Comparison of ENCODE assay signal across 8 cellular contexts in genomic region chr12:14884458-14884878, GRCh38. TPM values are rescaled to one million over a fixed set of nuclear protein-coding genes. Genes with fewer than 3 reads are reported as not detected.
DNase-seq lines count a peak whose midpoint lies in the region; ATAC-seq, FAIRE-seq and TF ChIP-seq lines count a peak whose summit lies in the region.

No MANE protein-coding gene starts in this region.

- H3K9me3 Mint-ChIP-seq in glutamatergic neuron (ENCODE audit: unreplicated experiment), result peaks cover 2% of the 10 kb centered on the region

- no peak for TF ChIP-seq CTCF in glutamatergic neuron (IDR thresholded peaks at IDR 0.05; ENCODE audit: partially characterized antibody, unreplicated experiment)
- TF ChIP-seq CTCF in sigmoid colon (IDR thresholded peaks at IDR 0.05), result no peak

- DNase-seq in CD1c-positive myeloid dendritic cell (ENCODE audit: extremely low spot score), result peak; percentile 88
- peak; percentile 51 for DNase-seq in RCC 7860 (ENCODE audit: low spot score)
- DNase-seq in activated effector memory CD4-positive, alpha-beta T cell treated with anti-CD3 and anti-CD28 coated beads, Interleukin-2, amount 50 U/mL, for 16 hours, result peak; percentile 88
- no peak for DNase-seq in glutamatergic neuron
- DNase-seq in sigmoid colon, result peak; percentile 95
- DNase-seq in mesenteric fat pad (ENCODE audit: low spot score), result no peak

- TF ChIP-seq POLR2A in sigmoid colon (IDR thresholded peaks at IDR 0.05), result peak; percentile 12 to 20

- H3K27me3 Mint-ChIP-seq in glutamatergic neuron (ENCODE audit: unreplicated experiment), result no peaks in the 10 kb centered on the region

- intact Hi-C loops in sigmoid colon (cut with DNase I), result loop anchor here (5.0 to 10.0 kb wide), 2 partner anchors 113 to 260 kb away; no protein-coding TSS in a partner anchor

- peak in 1 of 4 donors; percentile 18 for TF ChIP-seq EP300 in sigmoid colon (IDR thresholded peaks at IDR 0.05)

- peaks cover 0 to 16% (median 13%) of the 10 kb centered on the region in 4 donors for H3K4me1 ChIP-seq in sigmoid colon

- no peaks in the 10 kb centered on the region for H3K9me3 ChIP-seq in sigmoid colon

- no peaks in the 10 kb centered on the region for H3K36me3 Mint-ChIP-seq in glutamatergic neuron (ENCODE audit: unreplicated experiment)

- FAIRE-seq in RCC 7860 (lab: Jason Lieb, UNC), result peak; percentile 42

- H3K4me1 Mint-ChIP-seq in glutamatergic neuron (ENCODE audit: low read depth, unreplicated experiment), result peaks cover 12% of the 10 kb centered on the region

- WGBS in sigmoid colon, 2 donors, result 9 to 13% methylated on average over 5 of the region's 5 CpGs

- no peaks in the 10 kb centered on the region for H3K27me3 ChIP-seq in sigmoid colon

- H3K4me3 ChIP-seq in sigmoid colon, result peak overlapping the region; percentile 34 to 52 (median 46)

- peaks cover 0 to 25% (median 5%) of the 10 kb centered on the region in 4 donors for H3K36me3 ChIP-seq in sigmoid colon

- no peak overlapping the region for H3K4me3 Mint-ChIP-seq in glutamatergic neuron (ENCODE audit: unreplicated experiment)

- peak; percentile 92 for ATAC-seq in GM19372 (IDR thresholded peaks at IDR 0.05; ENCODE audit: low read depth, unreplicated experiment)
- peak; percentile 97 for ATAC-seq in HG03521 (IDR thresholded peaks at IDR 0.05; ENCODE audit: unreplicated experiment)

- H3K27ac ChIP-seq in sigmoid colon, result peak overlapping the region; percentile 82 to 87 (median 82)

- peak overlapping the region; percentile 59 for H3K27ac Mint-ChIP-seq in glutamatergic neuron (ENCODE audit: unreplicated experiment)

RNA-seq across cellular contexts. Expression of gene MGP, which starts 1.2 kb away (rescaled TPM):
- total RNA-seq in glutamatergic neuron (ENCODE audit: unreplicated experiment), result not detected
- total RNA-seq in sigmoid colon, result 1,000 to 10,000 TPM in 3 of 4 donors, 100 to 1,000 TPM in 1; 984 to 2,103 (median 1,249) TPM
- 100 to 1,000 TPM in 2 of 3 donors, 10 to 100 TPM in 1; 21.7 to 436 (median 179) TPM for polyA plus RNA-seq in sigmoid colon
- 2,401 TPM for total RNA-seq in mesenteric fat pad

RNA-seq across cellular contexts. Expression of gene ART4, which starts 41.1 kb away (rescaled TPM):
- not detected for total RNA-seq in glutamatergic neuron (ENCODE audit: unreplicated experiment)
- total RNA-seq in sigmoid colon, result 1 to 10 TPM in 2 of 4 donors, under 1 TPM in 2; 0.27 to 3.1 (median 1.2) TPM
- polyA plus RNA-seq in sigmoid colon, result under 1 TPM in 2 of 3 donors, not detected in 1; 0.36 to 0.60 TPM
- total RNA-seq in mesenteric fat pad, result 1.6 TPM

RNA-seq across cellular contexts. Expression of gene ERP27, which starts 53.9 kb away (rescaled TPM):
- total RNA-seq in glutamatergic neuron (ENCODE audit: unreplicated experiment), result not detected
- not detected for total RNA-seq in sigmoid colon
- polyA plus RNA-seq in sigmoid colon, result 1 to 10 TPM in 1 of 3 donors, under 1 TPM in 2; 0.23 to 2.3 (median 0.60) TPM
- 0.87 TPM for total RNA-seq in mesenteric fat pad

Comparison
In these comparisons a context has a peak if more than half of its experiments do, and no peak if none do; other contexts are left out.
1. DNase-seq: peak in CD1c-positive myeloid dendritic cell (single experiment), RCC 7860 (single experiment), activated effector memory CD4-positive, alpha-beta T cell treated with anti-CD3 and anti-CD28 coated beads, Interleukin-2, amount 50 U/mL, for 16 hours (single experiment) and sigmoid colon (single experiment); none in glutamatergic neuron (single experiment) and mesenteric fat pad (single experiment).
2. RNA of gene MGP, which starts 1.2 kb away (total RNA-seq): 2,401 TPM in mesenteric fat pad (single experiment) and 984 to 2,103 TPM in sigmoid colon; not detected in glutamatergic neuron (single experiment); every median in the first group is over 100 times any median in the second.